In genomic region chrX:57232658-57233360, GRCh38 we compare ENCODE assay signal across 1 cellular context.
TF ChIP-seq lines count a peak whose summit lies in the region.

No MANE protein-coding gene starts in this region.

TF ChIP-seq in GM12878, 131 proteins besides CTCF, POLR2A, EP300 and RAD21 (continued from another document):
- TF ChIP-seq USF2 (IDR thresholded peaks at IDR 0.05; ENCODE audit: borderline replicate concordance, low read depth, low read length) = peak; percentile 41; the same call in 1 of the 2 replicates
- TF ChIP-seq RAD51 (IDR thresholded peaks at IDR 0.05) = peak; percentile 98
- 0 out of 4 replicates have a peak, but pooled peaks of 1 of the 2 experiments have one; percentile 11 for TF ChIP-seq IKZF2 (IDR thresholded peaks at IDR 0.05)
- 0 out of 2 replicates have a peak, but pooled peaks have one; percentile 48 for TF ChIP-seq ZBTB4 (CRISPR knock-in tag; IDR thresholded peaks at IDR 0.05)
- TF ChIP-seq RELB (IDR thresholded peaks at IDR 0.05; ENCODE audit: low read depth) = peak; percentile 56; the same call in 1 of the 2 replicates
- peak; percentile 77 for TF ChIP-seq JUNB (IDR thresholded peaks at IDR 0.05)
- 0 out of 2 replicates have a peak, but pooled peaks have one; percentile 23 for TF ChIP-seq ATF2 (IDR thresholded peaks at IDR 0.05; ENCODE audit: low read length)
- peak; percentile 53 to 83 for TF ChIP-seq BHLHE40 (IDR thresholded peaks at IDR 0.05; ENCODE audit: borderline replicate concordance in 1 of 2, low read depth in 2 of 2, low read length in 1 of 2)
- peak; percentile 59; the same call in 1 of the 2 replicates for TF ChIP-seq ATF7 (IDR thresholded peaks at IDR 0.05; ENCODE audit: low read depth)
- TF ChIP-seq ZNF622 (IDR thresholded peaks at IDR 0.05) = no peak
- peak; percentile 61; the same call in 1 of the 2 replicates for TF ChIP-seq IRF4 (IDR thresholded peaks at IDR 0.05; ENCODE audit: low read depth, low read length)
- no peak for TF ChIP-seq BACH1 (IDR thresholded peaks at IDR 0.05; ENCODE audit: borderline replicate concordance)
